Comparison of ENCODE assay signal across 28 cellular contexts in the genomic region with DNA sequence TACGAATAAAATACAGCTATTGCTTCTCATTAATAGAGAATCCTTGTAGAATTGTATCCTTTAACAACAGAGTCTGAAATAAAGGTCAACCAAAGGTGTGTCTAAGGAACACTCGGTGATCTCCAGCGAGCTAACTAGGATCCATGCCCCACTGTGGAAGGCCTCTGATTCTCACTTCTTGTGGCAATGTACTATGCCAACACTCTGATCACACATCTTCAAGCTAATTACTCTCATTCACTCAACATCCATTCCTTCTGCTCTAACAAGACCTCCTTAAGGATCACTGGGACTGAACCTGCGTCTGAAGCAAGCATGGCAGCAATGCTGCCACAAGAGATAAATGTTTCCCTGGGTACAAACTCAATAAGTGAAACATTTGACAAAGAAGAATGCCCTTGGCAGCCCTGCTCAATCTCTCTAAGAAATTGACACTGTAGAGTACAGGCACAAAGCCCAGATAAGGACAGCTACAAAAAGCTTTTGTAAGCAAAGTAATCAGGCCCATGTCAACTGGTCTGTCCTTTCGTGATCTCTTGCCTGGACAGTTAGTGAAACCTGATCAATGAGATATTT.
"Had no signal": no experiment of that assay in that cellular context is flagged by ENCODE, and none has a peak within 500 bp of the region (broad histone marks: within the 10 kb centered on the region; RNA-seq: fewer than 3 reads in every experiment).

No MANE protein-coding gene starts in this region.

- H3K4me3 ChIP-seq: left lung, lower lobe of right lung, neural progenitor cell, ovary, right atrium auricular region, right lobe of liver, smooth muscle cell, thyroid gland, transverse colon, upper lobe of left lung had no signal

- H3K9me3 Mint-ChIP-seq: nephron progenitor cell; stimulated activated memory B cell treated with anti-CD40 and anti-IgM and Interleukin-4, amounts not matched to agents 10 μg/mL and 1 μg/mL and 100 μg/mL, for 72 hours; stimulated activated naive CD8-positive, alpha-beta T cell treated with anti-CD3 and anti-CD28 coated beads, Interleukin-15, amount 100 ng/mL, for 72 hours had no signal

- H3K9ac ChIP-seq: neural progenitor cell had no signal

- H3K36me3 Mint-ChIP-seq: naive B cell; natural killer cell; neural progenitor cell; stimulated activated memory B cell treated with anti-CD40 and anti-IgM and Interleukin-4, amounts not matched to agents 10 μg/mL and 1 μg/mL and 100 μg/mL, for 72 hours had no signal

- H3K27me3 ChIP-seq: left lung, neural progenitor cell, neutrophil, ovary, right atrium auricular region, right lobe of liver, thyroid gland, transverse colon, upper lobe of left lung had no signal

- H3K27ac ChIP-seq: left lung, lower lobe of right lung, neural progenitor cell, neutrophil, ovary, right atrium auricular region, right lobe of liver, thyroid gland, transverse colon, upper lobe of left lung had no signal

- H3K27ac Mint-ChIP-seq: naive B cell; natural killer cell; nephron progenitor cell; neural progenitor cell; progenitor cell of endocrine pancreas; stimulated activated memory B cell treated with anti-CD40 and anti-IgM and Interleukin-4, amounts not matched to agents 10 μg/mL and 1 μg/mL and 100 μg/mL, for 72 hours; stimulated activated naive CD8-positive, alpha-beta T cell treated with anti-CD3 and anti-CD28 coated beads, Interleukin-15, amount 100 ng/mL, for 72 hours had no signal

- H3K4me1 Mint-ChIP-seq: naive B cell; natural killer cell; nephron progenitor cell; stimulated activated memory B cell treated with anti-CD40 and anti-IgM and Interleukin-4, amounts not matched to agents 10 μg/mL and 1 μg/mL and 100 μg/mL, for 72 hours; stimulated activated naive CD8-positive, alpha-beta T cell treated with anti-CD3 and anti-CD28 coated beads, Interleukin-15, amount 100 ng/mL, for 72 hours had no signal

- H3K36me3 ChIP-seq: left lung, lower lobe of right lung, neural progenitor cell, neutrophil, ovary, right atrium auricular region, right lobe of liver, thyroid gland, transverse colon, upper lobe of left lung had no signal

- H3K4me1 ChIP-seq: left lung, lower lobe of right lung, neural progenitor cell, right atrium auricular region, right lobe of liver, thyroid gland, transverse colon, upper lobe of left lung had no signal

- H3K27me3 Mint-ChIP-seq: progenitor cell of endocrine pancreas; stimulated activated memory B cell treated with anti-CD40 and anti-IgM and Interleukin-4, amounts not matched to agents 10 μg/mL and 1 μg/mL and 100 μg/mL, for 72 hours had no signal

- DNase-seq: hippocampal formation; kidney; left colon; left lung; lower lobe of right lung; mammary epithelial cell; naive B cell; natural killer cell; nephron progenitor cell; occipital lobe; ovary; right lobe of liver; stimulated activated CD4-positive, alpha-beta T cell treated with anti-CD3 and anti-CD28 coated beads, Interleukin-1b, Interleukin-23, amount 100 ng/mL, for 48 hours; stimulated activated CD4-positive, alpha-beta T cell treated with anti-CD3 and anti-CD28 coated beads, Interleukin-2, amount 100 ng/mL, for 48 hours; stimulated activated CD4-positive, alpha-beta T cell treated with anti-CD3 and anti-CD28 coated beads, Interleukin-4, amount 100 ng/mL, for 4 hours; stimulated activated CD8-positive, alpha-beta memory T cell treated with anti-CD3 and anti-CD28 coated beads, Interleukin-4, amount 100 ng/mL, for 48 hours; stimulated activated naive CD4-positive, alpha-beta T cell treated with Interleukin-2 at 50 U/mL for 16 hours; stimulated activated naive CD8-positive, alpha-beta T cell treated with anti-CD3 and anti-CD28 coated beads, Interleukin-15, amount 100 ng/mL, for 72 hours; substantia nigra; thyroid gland; transverse colon; upper lobe of left lung had no signal

- H3K9me3 ChIP-seq: left lung, lower lobe of right lung, neutrophil, ovary, right atrium auricular region, right lobe of liver, thyroid gland, transverse colon, upper lobe of left lung had no signal

- H3K4me3 Mint-ChIP-seq: naive B cell; natural killer cell; nephron progenitor cell; neural progenitor cell; stimulated activated memory B cell treated with anti-CD40 and anti-IgM and Interleukin-4, amounts not matched to agents 10 μg/mL and 1 μg/mL and 100 μg/mL, for 72 hours; stimulated activated naive CD8-positive, alpha-beta T cell treated with anti-CD3 and anti-CD28 coated beads, Interleukin-15, amount 100 ng/mL, for 72 hours had no signal
